ENCODE assay signal across 8 cellular contexts in the genomic region with DNA sequence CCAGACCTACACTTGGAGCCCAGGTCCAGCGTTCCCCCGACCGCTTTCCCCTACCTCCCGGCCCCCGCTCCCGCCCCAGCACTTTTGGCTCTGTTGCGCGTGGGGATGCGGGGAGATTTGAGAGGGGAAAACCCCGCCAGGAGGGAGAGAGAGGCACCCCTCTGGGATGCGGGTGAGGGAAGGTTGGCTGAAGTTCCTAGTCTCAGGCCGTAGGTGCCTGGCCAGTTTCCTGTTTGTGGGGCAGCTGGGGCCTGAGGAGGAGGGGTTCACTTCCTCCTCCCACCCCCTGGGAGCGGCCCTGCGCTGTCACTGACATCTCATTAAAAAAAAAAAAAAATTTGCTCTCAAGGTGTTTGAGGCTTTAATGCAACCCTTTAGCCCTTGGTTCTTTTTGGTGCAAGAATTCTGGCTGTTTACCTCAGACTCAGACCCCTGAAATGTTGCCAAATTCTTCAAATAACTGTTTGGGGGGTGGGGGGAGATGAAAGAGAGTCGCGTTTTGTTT. TPM values are rescaled to one million over a fixed set of nuclear protein-coding genes. Genes with fewer than 3 reads are reported as not detected.
DNase-seq lines count a peak whose midpoint lies in the region; TF ChIP-seq lines count a peak whose summit lies in the region.

No MANE protein-coding gene starts in this region.

- H3K4me1 ChIP-seq in BE2C, result peaks cover 28% of the 10 kb centered on the region
- H3K4me1 ChIP-seq in vagina, result peaks cover 41% of the 10 kb centered on the region

- in situ Hi-C loops in GM18951 (cut with MboI; ENCODE audit: low sequenced_read_pairs, unreplicated experiment), result loop anchor here (5.0 to 25.0 kb wide), 3 partner anchors 417 to 849 kb away; partner anchors contain the start of gene PPP1R2

- H3K9me3 Mint-ChIP-seq in mesothelial cell of epicardium, result no peaks in the 10 kb centered on the region

- intact Hi-C loops in vagina (cut with DNase I), result loop anchor here (5.0 to 10.0 kb wide), 2 partner anchors 419 to 857 kb away; partner anchors contain the start of gene PPP1R2

- H3K4me1 Mint-ChIP-seq in mesothelial cell of epicardium, result peaks cover 58% of the 10 kb centered on the region

- H3K36me3 Mint-ChIP-seq in mesothelial cell of epicardium, result no peaks in the 10 kb centered on the region

- TF ChIP-seq CTCF in BE2C (IDR thresholded peaks at IDR 0.05; ENCODE audit: low read depth, low read length), result no peak
- TF ChIP-seq CTCF in mesothelial cell of epicardium (IDR thresholded peaks at IDR 0.05; ENCODE audit: unreplicated experiment), result peak; percentile 28
- no peak for TF ChIP-seq CTCF in vagina (IDR thresholded peaks at IDR 0.05)

- TF ChIP-seq POLR2A in GM18951 (IDR thresholded peaks at IDR 0.05; ENCODE audit: extremely low read depth, insufficient read depth, insufficient read length) (peak; percentile 36), vagina (IDR thresholded peaks at IDR 0.05) (no peak)

- H3K27ac ChIP-seq in cingulate gyrus (ENCODE audit: low read depth, low read length) (peak overlapping the region; percentile 29), vagina (peak overlapping the region; percentile 90)

- peak overlapping the region; percentile 93 for H3K27ac Mint-ChIP-seq in mesothelial cell of epicardium

- peak overlapping the region; percentile 87 for H3K4me3 Mint-ChIP-seq in mesothelial cell of epicardium

- peaks cover 20% of the 10 kb centered on the region for H3K27me3 Mint-ChIP-seq in mesothelial cell of epicardium (ENCODE audit: low read depth)

- H3K4me3 ChIP-seq in BE2C (ENCODE audit: low read depth, low read length), result peak overlapping the region; percentile 92
- peak overlapping the region; percentile 62 to 75 for H3K4me3 ChIP-seq in vagina

- H3K27me3 ChIP-seq in BE2C, result no peaks in the 10 kb centered on the region
- no peaks in the 10 kb centered on the region for H3K27me3 ChIP-seq in vagina

- H3K9me3 ChIP-seq in BE2C (no peaks in the 10 kb centered on the region), vagina (no peaks in the 10 kb centered on the region)

- peak; percentile 41 for DNase-seq in BE2C
- peak; percentile 26 for DNase-seq in NCI-H774 (lab: John Stamatoyannopoulos, UW)
- no peak for DNase-seq in mesothelial cell of epicardium (ENCODE audit: low spot score in 2 of 2, unreplicated experiment in 2 of 2)
- DNase-seq in vagina (ENCODE audit: extremely low spot score in 2 of 2), result no peak
- no peak for DNase-seq in glomerular visceral epithelial cell (ENCODE audit: extremely low spot score)
- no peak for DNase-seq in NCI-H128 (lab: John Stamatoyannopoulos, UW; ENCODE audit: unreplicated experiment)

- no peaks in the 10 kb centered on the region for H3K36me3 ChIP-seq in BE2C
- H3K36me3 ChIP-seq in vagina, result no peaks in the 10 kb centered on the region

RNA-seq across cellular contexts. Expression of gene FAM43A, which starts 2.6 kb away (rescaled TPM):
- polyA plus RNA-seq in BE2C (2012; ENCODE audit: insufficient read depth, insufficient read length, low read depth), result 57.6 TPM
- total RNA-seq in mesothelial cell of epicardium, result 10.5 to 11.3 TPM (median 11.0 TPM) in 3 replicates
- 20.4 TPM for total RNA-seq in vagina

RNA-seq across cellular contexts. Expression of gene LSG1, which starts 16.3 kb away (rescaled TPM):
- polyA plus RNA-seq in BE2C (2012; ENCODE audit: insufficient read depth, insufficient read length, low read depth), result 183 TPM
- total RNA-seq in mesothelial cell of epicardium (48.1 to 48.9 TPM (median 48.2 TPM) in 3 replicates), vagina (40.3 TPM)

RNA-seq across cellular contexts. Expression of gene TMEM44, which starts 55.0 kb away (rescaled TPM):
- 11.3 TPM for polyA plus RNA-seq in BE2C (2012; ENCODE audit: insufficient read depth, insufficient read length, low read depth)
- 25.6 to 27.9 TPM (median 26.8 TPM) in 3 replicates for total RNA-seq in mesothelial cell of epicardium
- 11.0 TPM for total RNA-seq in vagina

Comparison
In these comparisons a context has a peak if more than half of its experiments do, and no peak if none do; other contexts are left out.
1. DNase-seq: peak in BE2C (single experiment) and NCI-H774 (single experiment); none in mesothelial cell of epicardium (0 of 2), vagina (0 of 2), glomerular visceral epithelial cell (single experiment) and NCI-H128 (single experiment).